ENCODE assay signal across 12 cellular contexts in the genomic region with DNA sequence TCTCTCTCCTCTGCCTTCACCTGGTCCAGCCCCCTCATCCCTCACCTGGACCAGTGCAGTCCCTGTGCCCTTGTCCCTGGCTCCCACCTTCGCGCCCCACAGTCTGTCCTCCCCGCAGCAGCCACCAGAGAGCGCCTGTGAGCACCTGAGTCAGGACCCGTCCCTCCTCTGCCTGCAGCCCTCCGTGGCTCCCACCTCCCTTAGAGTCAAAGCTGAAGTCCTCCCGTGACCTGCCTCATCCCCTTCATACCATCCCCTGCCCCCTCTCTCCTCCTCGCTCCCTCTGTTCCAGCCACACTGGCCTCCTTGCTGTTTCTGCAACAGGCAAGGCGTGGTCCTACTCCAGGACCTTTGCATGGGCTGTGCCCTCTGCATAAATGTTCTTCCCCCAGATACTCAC. TPM values are rescaled to one million over a fixed set of nuclear protein-coding genes. Genes with fewer than 3 reads are reported as not detected.
A peak's percentile ranks its signal among the peaks of the same experiment; 100 is the strongest.
DNase-seq lines count a peak whose midpoint lies in the region; ATAC-seq and TF ChIP-seq lines count a peak whose summit lies in the region.
"Had no signal": no experiment of that assay in that cellular context is flagged by ENCODE, and none has a peak within 500 bp of the region (broad histone marks: within the 10 kb centered on the region; RNA-seq: fewer than 3 reads in every experiment).

No MANE protein-coding gene starts in this region.

- POLR2A ChIA-PET in activated naive CD8-positive, alpha-beta T cell treated with anti-CD3 and anti-CD28 coated beads, Interleukin-2, amount 10 ng/mL, durations not matched to agents 7 days and 5 days (lab: Charles Lee) = no interaction called here

- peak; percentile 55 for TF ChIP-seq CTCF in KMS-11 (conservative IDR thresholded peaks at IDR 0.05; ENCODE audit: low read depth, low read length)
- TF ChIP-seq CTCF in progenitor cell of endocrine pancreas (IDR thresholded peaks at IDR 0.05; ENCODE audit: unreplicated experiment) = peak; percentile 36

- H3K9ac ChIP-seq in KMS-11 = no peak overlapping the region
- H3K9ac ChIP-seq: BLaER1 had no signal

- no peak overlapping the region for H3K4me3 ChIP-seq in KMS-11 (IDR thresholded peaks at IDR 0.05; ENCODE audit: insufficient read depth, low read depth, low read length)
- H3K4me3 ChIP-seq: BLaER1, lower lobe of right lung had no signal

- no peaks in the 10 kb centered on the region for H4K20me1 ChIP-seq in KMS-11 (ENCODE audit: insufficient read depth)

- peaks cover 76% of the 10 kb centered on the region for H3K27me3 ChIP-seq in KMS-11 (ENCODE audit: insufficient read depth, low read depth)
- H3K27me3 ChIP-seq: BLaER1 had no signal

- H3K36me3 ChIP-seq in KMS-11 (ENCODE audit: insufficient read depth) = no peaks in the 10 kb centered on the region
- H3K36me3 ChIP-seq: BLaER1, lower lobe of right lung had no signal

- H3K27me3 Mint-ChIP-seq in activated naive CD8-positive, alpha-beta T cell treated with anti-CD3 and anti-CD28 coated beads, Interleukin-2, amount 10 ng/mL, durations not matched to agents 7 days and 5 days = peaks cover 5% of the 10 kb centered on the region
- peaks cover 26% of the 10 kb centered on the region for H3K27me3 Mint-ChIP-seq in progenitor cell of endocrine pancreas

- H3K9me3 Mint-ChIP-seq in activated naive CD8-positive, alpha-beta T cell treated with anti-CD3 and anti-CD28 coated beads, Interleukin-2, amount 10 ng/mL, durations not matched to agents 7 days and 5 days = no peaks in the 10 kb centered on the region
- no peaks in the 10 kb centered on the region for H3K9me3 Mint-ChIP-seq in progenitor cell of endocrine pancreas (ENCODE audit: low read depth)

- peak; percentile 64 for DNase-seq in activated CD8-positive, alpha-beta memory T cell treated with anti-CD3 and anti-CD28 coated beads for 24 hours
- DNase-seq in activated CD8-positive, alpha-beta memory T cell treated with anti-CD3 and anti-CD28 coated beads, Interleukin-2, amount 50 U/mL, for 4 hours = no peak
- peak; percentile 56 for DNase-seq in activated naive CD8-positive, alpha-beta T cell treated with anti-CD3 and anti-CD28 coated beads, Interleukin-2, amount 10 ng/mL, durations not matched to agents 7 days and 5 days
- DNase-seq in progenitor cell of endocrine pancreas (ENCODE audit: low spot score, unreplicated experiment) (no peak), NOMO-1 treated with dmso at 0.1 percent for 144 hours (lab: John Stamatoyannopoulos, UW; ENCODE audit: unreplicated experiment) (no peak), NCI-H510A treated with DMSO at 0.1 percent for 48 hours (lab: John Stamatoyannopoulos, UW) (no peak)
- DNase-seq: caudate nucleus, lower lobe of right lung, NCI-H446 had no signal

- H3K4me1 Mint-ChIP-seq in activated naive CD8-positive, alpha-beta T cell treated with anti-CD3 and anti-CD28 coated beads, Interleukin-2, amount 10 ng/mL, durations not matched to agents 7 days and 5 days = no peaks in the 10 kb centered on the region
- no peaks in the 10 kb centered on the region for H3K4me1 Mint-ChIP-seq in progenitor cell of endocrine pancreas (ENCODE audit: low read depth)

- no peak overlapping the region for H3K4me3 Mint-ChIP-seq in activated naive CD8-positive, alpha-beta T cell treated with anti-CD3 and anti-CD28 coated beads, Interleukin-2, amount 10 ng/mL, durations not matched to agents 7 days and 5 days
- H3K4me3 Mint-ChIP-seq in progenitor cell of endocrine pancreas (ENCODE audit: low read depth) = no peak overlapping the region

- H3K4me1 ChIP-seq in KMS-11 (ENCODE audit: low read depth, poor library complexity, severe bottlenecking) = no peaks in the 10 kb centered on the region
- H3K4me1 ChIP-seq: lower lobe of right lung had no signal

- no peak overlapping the region for H3K27ac Mint-ChIP-seq in activated naive CD8-positive, alpha-beta T cell treated with anti-CD3 and anti-CD28 coated beads, Interleukin-2, amount 10 ng/mL, durations not matched to agents 7 days and 5 days
- H3K27ac Mint-ChIP-seq in progenitor cell of endocrine pancreas = no peak overlapping the region

- no peak overlapping the region for H3K4me2 ChIP-seq in KMS-11
- H3K4me2 ChIP-seq: BLaER1 had no signal

- no peak for ATAC-seq in activated naive CD8-positive, alpha-beta T cell treated with anti-CD3 and anti-CD28 coated beads, Interleukin-2, amount 10 ng/mL, durations not matched to agents 7 days and 5 days (ENCODE audit: low read depth)
- no peak for ATAC-seq in HG02623 (IDR thresholded peaks at IDR 0.05; ENCODE audit: unreplicated experiment)
- ATAC-seq: lower lobe of right lung had no signal

- H3K79me2 ChIP-seq in KMS-11 (ENCODE audit: insufficient read depth, low read depth) = no peaks in the 10 kb centered on the region

- no peak overlapping the region for H3K27ac ChIP-seq in KMS-11
- H3K27ac ChIP-seq: BLaER1, lower lobe of right lung had no signal

- H2AFZ ChIP-seq in KMS-11 (ENCODE audit: low read depth) = no peak overlapping the region

- no peaks in the 10 kb centered on the region for H3K36me3 Mint-ChIP-seq in activated naive CD8-positive, alpha-beta T cell treated with anti-CD3 and anti-CD28 coated beads, Interleukin-2, amount 10 ng/mL, durations not matched to agents 7 days and 5 days
- H3K36me3 Mint-ChIP-seq in progenitor cell of endocrine pancreas (ENCODE audit: insufficient read depth) = no peaks in the 10 kb centered on the region

RNA-seq across cellular contexts. Expression of gene CELF5, which starts 10.3 kb away (rescaled TPM):
- total RNA-seq in activated naive CD8-positive, alpha-beta T cell treated with anti-CD3 and anti-CD28 coated beads, Interleukin-2, amount 10 ng/mL, durations not matched to agents 7 days and 5 days = under 1 TPM in 1 of 2 experiments, not detected in 1; 0.14 TPM
- total RNA-seq in progenitor cell of endocrine pancreas = 1.6 and 1.7 TPM in 2 replicates
- total RNA-seq: lower lobe of right lung had no signal

RNA-seq across cellular contexts. Expression of gene NCLN, which starts 49.1 kb away (rescaled TPM):
- total RNA-seq in activated naive CD8-positive, alpha-beta T cell treated with anti-CD3 and anti-CD28 coated beads, Interleukin-2, amount 10 ng/mL, durations not matched to agents 7 days and 5 days = 10 to 100 TPM; 51.1 to 53.8 TPM
- 54.6 and 57.7 TPM in 2 replicates for total RNA-seq in progenitor cell of endocrine pancreas

RNA-seq across cellular contexts. Expression of gene S1PR4, which starts 56.2 kb away (rescaled TPM):
- 100 to 1,000 TPM; 133 to 134 TPM for total RNA-seq in activated naive CD8-positive, alpha-beta T cell treated with anti-CD3 and anti-CD28 coated beads, Interleukin-2, amount 10 ng/mL, durations not matched to agents 7 days and 5 days
- total RNA-seq in progenitor cell of endocrine pancreas = not detected in 2 replicates

Comparison
In these comparisons a context has a peak if more than half of its experiments do, and no peak if none do; other contexts are left out.
1. DNase-seq: peak in activated CD8-positive, alpha-beta memory T cell treated with anti-CD3 and anti-CD28 coated beads for 24 hours (single experiment) and activated naive CD8-positive, alpha-beta T cell treated with anti-CD3 and anti-CD28 coated beads, Interleukin-2, amount 10 ng/mL, durations not matched to agents 7 days and 5 days (single experiment); none in activated CD8-positive, alpha-beta memory T cell treated with anti-CD3 and anti-CD28 coated beads, Interleukin-2, amount 50 U/mL, for 4 hours (single experiment), progenitor cell of endocrine pancreas (single experiment), NOMO-1 treated with dmso at 0.1 percent for 144 hours (single experiment) and NCI-H510A treated with DMSO at 0.1 percent for 48 hours (single experiment).
2. RNA of gene S1PR4, which starts 56.2 kb away (total RNA-seq): 133 to 134 TPM in activated naive CD8-positive, alpha-beta T cell treated with anti-CD3 and anti-CD28 coated beads, Interleukin-2, amount 10 ng/mL, durations not matched to agents 7 days and 5 days; not detected in progenitor cell of endocrine pancreas; every median in the first group is over 100 times any median in the second.